ENCODE assay signal across 37 cellular contexts in the genomic region with DNA sequence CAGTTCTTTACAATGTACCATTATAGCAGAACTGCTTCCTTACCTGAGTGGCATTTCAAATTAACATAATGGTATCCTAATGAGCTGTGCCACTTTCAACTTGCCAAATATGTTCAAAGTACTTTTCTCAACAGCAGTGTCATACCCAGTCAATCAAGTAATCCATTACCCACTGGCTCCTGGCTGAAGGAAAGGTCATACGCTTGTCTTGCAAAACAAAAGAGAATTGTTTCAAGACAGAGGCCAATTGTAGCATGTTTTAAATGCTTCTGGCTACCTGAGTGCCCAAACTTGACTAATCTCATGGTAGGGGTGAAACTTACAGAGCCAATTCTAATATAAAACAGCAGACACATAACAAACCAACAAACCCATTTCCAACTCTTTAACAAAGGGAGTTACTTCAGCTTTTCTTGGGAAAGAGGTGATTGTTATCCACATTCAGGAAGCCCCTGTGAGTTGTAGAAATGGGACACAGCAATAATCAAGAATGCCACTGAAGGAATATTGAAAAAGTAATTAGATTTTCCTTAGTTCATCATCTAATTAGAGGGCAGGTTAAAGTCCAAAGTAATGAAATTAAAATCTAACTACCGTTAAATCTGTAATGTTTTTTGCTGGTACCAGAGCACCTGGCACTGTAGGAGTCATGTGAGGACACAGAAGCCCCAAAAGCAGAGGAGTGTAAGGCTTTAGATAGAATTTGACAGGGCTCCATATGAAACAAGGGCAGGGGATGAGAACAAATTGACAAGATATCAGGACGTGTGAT.
"Had no signal": no experiment of that assay in that cellular context is flagged by ENCODE, and none has a peak within 500 bp of the region (broad histone marks: within the 10 kb centered on the region; RNA-seq: fewer than 3 reads in every experiment).

No MANE protein-coding gene starts in this region.

- H3K36me3 ChIP-seq: brain microvascular endothelial cell, cardiac muscle cell, MG63, Peyer's patch, WERI-Rb-1 had no signal

- DNase-seq: activated CD4-positive, alpha-beta memory T cell treated with anti-CD3 and anti-CD28 coated beads, Interleukin-2, amount 10 ng/mL, durations not matched to agents 7 days and 5 days; activated CD4-positive, alpha-beta T cell treated with anti-CD3 and anti-CD28 coated beads for 1 hour; activated CD4-positive, alpha-beta T cell treated with anti-CD3 and anti-CD28 coated beads for 48 hours; activated CD4-positive, CD25-positive, alpha-beta regulatory T cell; activated CD8-positive, alpha-beta memory T cell treated with anti-CD3 and anti-CD28 coated beads for 24 hours; activated CD8-positive, alpha-beta memory T cell treated with anti-CD3 and anti-CD28 coated beads, Interleukin-2, amount 10 ng/mL, durations not matched to agents 7 days and 5 days; activated CD8-positive, alpha-beta memory T cell treated with anti-CD3 and anti-CD28 coated beads, Interleukin-2, amount 50 U/mL, for 48 hours; activated effector memory CD4-positive, alpha-beta T cell treated with Interleukin-2 at 50 U/mL for 16 hours; activated naive CD4-positive, alpha-beta T cell treated with anti-CD3 and anti-CD28 coated beads, Interleukin-2, amount 50 U/mL, for 16 hours; activated naive CD8-positive, alpha-beta T cell treated with anti-CD3 and anti-CD28 coated beads for 36 hours; activated T-cell treated with anti-CD3 and anti-CD28 coated beads, Interleukin-2, amount 50 U/mL, for 48 hours; amniotic stem cell; aorta; brain microvascular endothelial cell; Karpas-422; MG63; NCI-H1048; NCI-H1105 treated with DMSO at 0.1 percent for 48 hours; NCI-H1436; NCI-H1694; NCI-H1930; NCI-H2081 treated with DMSO at 0.1 percent for 48 hours; NCI-H2171; NCI-H2227 treated with DMSO at 0.1 percent for 48 hours; NCI-H446; NCI-H510A treated with DMSO at 0.1 percent for 48 hours; NCI-H526 treated with DMSO at 0.1 percent for 48 hours; NCI-H774; NK-92 treated with Interleukin-12 subunit alpha and Interleukin-12 subunit beta, amount 100 ng/mL, for 24 hours; PC-3; Peyer's patch; RPMI8226; SHP77 treated with DMSO at 0.1 percent for 48 hours; T1000; WERI-Rb-1 had no signal

- ATAC-seq: activated CD8-positive, alpha-beta memory T cell treated with anti-CD3 and anti-CD28 coated beads, Interleukin-2, amount 10 ng/mL, durations not matched to agents 7 days and 5 days; PC-3 had no signal

- H3K4me1 ChIP-seq: Peyer's patch had no signal

- H3K27me3 ChIP-seq: brain microvascular endothelial cell, cardiac muscle cell, MG63, Peyer's patch had no signal

- H3K9me3 ChIP-seq: MG63, Peyer's patch had no signal

- H3K4me3 ChIP-seq: cardiac muscle cell, MG63, Peyer's patch, SK-N-MC had no signal
